ENCODE assay signal across 19 cellular contexts in genomic region chr17:48663134-48663924, GRCh38. TPM values are rescaled to one million over a fixed set of nuclear protein-coding genes. Genes with fewer than 3 reads are reported as not detected.
A peak's percentile ranks its signal among the peaks of the same experiment; 100 is the strongest.
DNase-seq lines count a peak whose midpoint lies in the region; ATAC-seq and TF ChIP-seq lines count a peak whose summit lies in the region.
"Had no signal": no experiment of that assay in that cellular context is flagged by ENCODE, and none has a peak within 500 bp of the region (broad histone marks: within the 10 kb centered on the region; RNA-seq: fewer than 3 reads in every experiment).

No MANE protein-coding gene starts in this region.

- H3K4me1 ChIP-seq in neuronal stem cell (ENCODE audit: control insufficient read depth in 2 of 2, insufficient read depth in 1 of 2, low read depth in 1 of 2, low read length in 2 of 2) (no peaks in the 10 kb centered on the region), lower lobe of right lung (no peaks in the 10 kb centered on the region)
- H3K4me1 ChIP-seq: ascending aorta, esophagus squamous epithelium, parathyroid adenoma had no signal

- no peak overlapping the region for H4K91ac ChIP-seq in neuronal stem cell (ENCODE audit: low read depth, low read length, poor library complexity)

- no CpG with 5 or more reads among the region's 8 CpGs for WGBS in neuronal stem cell (ENCODE audit: extremely low coverage in 2 of 2, insufficient read length in 2 of 2, insufficient replicate concordance in 1 of 2), 2 donors

- H3K4me3 Mint-ChIP-seq in activated T-helper 2 cell treated with anti-CD3 and anti-CD28 coated beads, Interferon-gamma antibody, Interleukin-2, Interleukin-4, amounts not matched to agents 10 μg/mL and 5 μg/mL and 100 μg/mL, durations not matched to agents 14 hours and 24 hours and 36 hours (ENCODE audit: low read depth) = no peak overlapping the region

- no peak overlapping the region for H3K4me2 ChIP-seq in neuronal stem cell (ENCODE audit: insufficient read depth, low read length, poor library complexity, severe bottlenecking)

- H3K14ac ChIP-seq in neuronal stem cell (ENCODE audit: low read length) = no peak overlapping the region

- no peak overlapping the region for H3K18ac ChIP-seq in neuronal stem cell (ENCODE audit: low read length)

- H3K36me3 ChIP-seq in neuronal stem cell (replicated peaks in 1 of 2; ENCODE audit: control insufficient read depth in 2 of 2, insufficient read depth in 2 of 2, low read length in 2 of 2) (no peaks in the 10 kb centered on the region), lower lobe of right lung (no peaks in the 10 kb centered on the region)
- H3K36me3 ChIP-seq: ascending aorta, esophagus squamous epithelium had no signal

- H3K27me3 Mint-ChIP-seq in activated T-helper 2 cell treated with anti-CD3 and anti-CD28 coated beads, Interferon-gamma antibody, Interleukin-2, Interleukin-4, amounts not matched to agents 10 μg/mL and 5 μg/mL and 100 μg/mL, durations not matched to agents 14 hours and 24 hours and 36 hours (ENCODE audit: low read depth) = peaks cover 22% of the 10 kb centered on the region

- H3K27ac ChIP-seq in 22Rv1 (no peak overlapping the region), neuronal stem cell (replicated peaks; ENCODE audit: low read length) (no peak overlapping the region), lower lobe of right lung (no peak overlapping the region)
- H3K27ac ChIP-seq: ascending aorta, esophagus squamous epithelium, parathyroid adenoma had no signal

- H2BK12ac ChIP-seq in neuronal stem cell (ENCODE audit: low read length) = no peak overlapping the region

- H4K8ac ChIP-seq in neuronal stem cell (ENCODE audit: low read depth, low read length) = no peak overlapping the region

- H3K4ac ChIP-seq in neuronal stem cell (ENCODE audit: low read length) = no peak overlapping the region

- no peak for DNase-seq in GM10266 (ENCODE audit: extremely low spot score)
- DNase-seq in OCI-M1 (lab: John Stamatoyannopoulos, UW) = peak; percentile 31
- DNase-seq in fibroblast of mammary gland (ENCODE audit: low read depth) = no peak
- DNase-seq in neuronal stem cell (ENCODE audit: low spot score) = no peak
- DNase-seq in activated T-helper 2 cell treated with anti-CD3 and anti-CD28 coated beads, Interferon-gamma antibody, Interleukin-2, Interleukin-4, amounts not matched to agents 10 μg/mL and 5 μg/mL and 100 μg/mL, durations not matched to agents 14 hours and 24 hours and 36 hours (ENCODE audit: low spot score) = no peak
- DNase-seq in lower lobe of right lung = no peak
- DNase-seq in germinal center (ENCODE audit: low spot score) = no peak
- DNase-seq: activated CD4-positive, CD25-positive, alpha-beta regulatory T cell treated with anti-CD3 and anti-CD28 coated beads, Interleukin-2, amount 50 U/mL, for 72 hours; activated naive CD4-positive, alpha-beta T cell treated with Interleukin-2 at 50 U/mL for 16 hours; esophagus squamous epithelium; NCI-H146; stimulated activated naive CD8-positive, alpha-beta T cell treated with anti-CD3 and anti-CD28 coated beads, Interleukin-15, Interleukin-2, amounts not matched to agents 100 U/mL and 50 U/mL, for 24 hours; T-helper 2 cell had no signal

- no peak for ATAC-seq in lower lobe of right lung
- ATAC-seq: stimulated activated naive CD8-positive, alpha-beta T cell treated with anti-CD3 and anti-CD28 coated beads, Interleukin-15, Interleukin-2, amounts not matched to agents 100 U/mL and 50 U/mL, for 24 hours had no signal

- no peak overlapping the region for H2BK15ac ChIP-seq in neuronal stem cell (ENCODE audit: low read length)

- H3K23ac ChIP-seq in neuronal stem cell (ENCODE audit: low read depth, low read length, poor library complexity) = no peak overlapping the region

- no peaks in the 10 kb centered on the region for H3K4me1 Mint-ChIP-seq in activated T-helper 2 cell treated with anti-CD3 and anti-CD28 coated beads, Interferon-gamma antibody, Interleukin-2, Interleukin-4, amounts not matched to agents 10 μg/mL and 5 μg/mL and 100 μg/mL, durations not matched to agents 14 hours and 24 hours and 36 hours (ENCODE audit: low read depth)

- H3K4me3 ChIP-seq in fibroblast of mammary gland (ENCODE audit: control insufficient read depth, low read depth, low read length) (no peak overlapping the region), neuronal stem cell (ENCODE audit: low read length in 2 of 2) (no peak overlapping the region), lower lobe of right lung (no peak overlapping the region)
- H3K4me3 ChIP-seq: ascending aorta, esophagus squamous epithelium had no signal

- H2BK5ac ChIP-seq in neuronal stem cell (ENCODE audit: low read length) = no peak overlapping the region

- no peak overlapping the region for H2AFZ ChIP-seq in neuronal stem cell (ENCODE audit: low read length)
- H2AFZ ChIP-seq: parathyroid adenoma had no signal

- H3K79me1 ChIP-seq in neuronal stem cell (ENCODE audit: low read depth, low read length) = peaks cover 2% of the 10 kb centered on the region

- no peak overlapping the region for H2BK120ac ChIP-seq in neuronal stem cell (ENCODE audit: low read depth, low read length)

- no peaks in the 10 kb centered on the region for H3K36me3 Mint-ChIP-seq in activated T-helper 2 cell treated with anti-CD3 and anti-CD28 coated beads, Interferon-gamma antibody, Interleukin-2, Interleukin-4, amounts not matched to agents 10 μg/mL and 5 μg/mL and 100 μg/mL, durations not matched to agents 14 hours and 24 hours and 36 hours (ENCODE audit: low read depth)

- no peak overlapping the region for H3K27ac Mint-ChIP-seq in activated T-helper 2 cell treated with anti-CD3 and anti-CD28 coated beads, Interferon-gamma antibody, Interleukin-2, Interleukin-4, amounts not matched to agents 10 μg/mL and 5 μg/mL and 100 μg/mL, durations not matched to agents 14 hours and 24 hours and 36 hours

- intact Hi-C loops in activated T-helper 2 cell treated with anti-CD3 and anti-CD28 coated beads, Interferon-gamma antibody, Interleukin-2, Interleukin-4, amounts not matched to agents 10 μg/mL and 5 μg/mL and 100 μg/mL, durations not matched to agents 14 hours and 24 hours and 36 hours (cut with micrococcal nuclease) = no loop called here
- intact Hi-C loops in lower lobe of right lung (cut with DNase I) = no loop called here

- H3K9me3 Mint-ChIP-seq in activated T-helper 2 cell treated with anti-CD3 and anti-CD28 coated beads, Interferon-gamma antibody, Interleukin-2, Interleukin-4, amounts not matched to agents 10 μg/mL and 5 μg/mL and 100 μg/mL, durations not matched to agents 14 hours and 24 hours and 36 hours = no peaks in the 10 kb centered on the region

- H3K9me3 ChIP-seq in neuronal stem cell (replicated peaks in 1 of 2; ENCODE audit: control insufficient read depth in 2 of 2, insufficient read depth in 1 of 2, low read depth in 1 of 2, low read length in 2 of 2) (no peaks in the 10 kb centered on the region), lower lobe of right lung (no peaks in the 10 kb centered on the region)
- H3K9me3 ChIP-seq: ascending aorta, esophagus squamous epithelium had no signal

- peaks cover 0 to 14% (median 1%) of the 10 kb centered on the region in 3 experiments for H3K27me3 ChIP-seq in neuronal stem cell (ENCODE audit: control insufficient read depth in 3 of 3, insufficient read depth in 3 of 3, low read depth in 1 of 3, low read length in 3 of 3)
- H3K27me3 ChIP-seq in lower lobe of right lung (ENCODE audit: low read depth) = peaks cover 27% of the 10 kb centered on the region

- no peak overlapping the region for H2AK5ac ChIP-seq in neuronal stem cell (ENCODE audit: low read depth, low read length)

- TF ChIP-seq CTCF in 22Rv1 (IDR thresholded peaks at IDR 0.05) (peak; percentile 39), GM10266 (IDR thresholded peaks at IDR 0.05; ENCODE audit: control insufficient read depth, insufficient read depth, low read depth, missing control alignments) (peak; percentile 3), fibroblast of mammary gland (conservative IDR thresholded peaks at IDR 0.05; ENCODE audit: control insufficient read depth, insufficient read depth, low read depth, low read length) (peak; percentile 14), lower lobe of right lung (IDR thresholded peaks at IDR 0.05) (no peak)

- no peak overlapping the region for H3K9ac ChIP-seq in neuronal stem cell (ENCODE audit: low read depth, low read length, poor library complexity)
- H3K9ac ChIP-seq: parathyroid adenoma had no signal

RNA-seq across cellular contexts. Expression of gene HOXB9, which starts 37.2 kb away (rescaled TPM):
- polyA plus RNA-seq in neuronal stem cell (2013, experiment 1 of 2) = not detected
- polyA plus RNA-seq in neuronal stem cell (2013, experiment 2 of 2) = not detected
- total RNA-seq in activated T-helper 2 cell treated with anti-CD3 and anti-CD28 coated beads, Interferon-gamma antibody, Interleukin-2, Interleukin-4, amounts not matched to agents 10 μg/mL and 5 μg/mL and 100 μg/mL, durations not matched to agents 14 hours and 24 hours and 36 hours = 0.16 TPM in 2 replicates
- not detected for total RNA-seq in lower lobe of right lung
- total RNA-seq: ascending aorta, esophagus squamous epithelium had no signal

RNA-seq across cellular contexts. Expression of gene HOXB8, which starts 48.2 kb away (rescaled TPM):
- polyA plus RNA-seq in neuronal stem cell (2013, experiment 1 of 2) = not detected
- polyA plus RNA-seq in neuronal stem cell (2013, experiment 2 of 2) = not detected
- not detected in 2 replicates for total RNA-seq in activated T-helper 2 cell treated with anti-CD3 and anti-CD28 coated beads, Interferon-gamma antibody, Interleukin-2, Interleukin-4, amounts not matched to agents 10 μg/mL and 5 μg/mL and 100 μg/mL, durations not matched to agents 14 hours and 24 hours and 36 hours
- 0.21 TPM for total RNA-seq in lower lobe of right lung
- total RNA-seq: ascending aorta, esophagus squamous epithelium, mucosa of gallbladder had no signal

RNA-seq across cellular contexts. Expression of gene HOXB7, which starts 52.5 kb away (rescaled TPM):
- not detected for polyA plus RNA-seq in neuronal stem cell (2013, experiment 1 of 2)
- polyA plus RNA-seq in neuronal stem cell (2013, experiment 2 of 2) = not detected
- 0.39 and 0.64 TPM in 2 replicates for total RNA-seq in activated T-helper 2 cell treated with anti-CD3 and anti-CD28 coated beads, Interferon-gamma antibody, Interleukin-2, Interleukin-4, amounts not matched to agents 10 μg/mL and 5 μg/mL and 100 μg/mL, durations not matched to agents 14 hours and 24 hours and 36 hours
- total RNA-seq in lower lobe of right lung = 2.4 TPM

RNA-seq across cellular contexts. Expression of gene HOXB6, which starts 58.5 kb away (rescaled TPM):
- not detected for polyA plus RNA-seq in neuronal stem cell (2013, experiment 1 of 2)
- polyA plus RNA-seq in neuronal stem cell (2013, experiment 2 of 2) = not detected
- total RNA-seq in activated T-helper 2 cell treated with anti-CD3 and anti-CD28 coated beads, Interferon-gamma antibody, Interleukin-2, Interleukin-4, amounts not matched to agents 10 μg/mL and 5 μg/mL and 100 μg/mL, durations not matched to agents 14 hours and 24 hours and 36 hours = 0.52 and 0.62 TPM in 2 replicates
- 4.4 TPM for total RNA-seq in lower lobe of right lung

RNA-seq across cellular contexts. Expression of gene PRAC1, which starts 59.0 kb away (rescaled TPM):
- polyA plus RNA-seq in neuronal stem cell (2013, experiment 1 of 2) = not detected
- polyA plus RNA-seq in neuronal stem cell (2013, experiment 2 of 2) = not detected
- not detected in 2 replicates for total RNA-seq in activated T-helper 2 cell treated with anti-CD3 and anti-CD28 coated beads, Interferon-gamma antibody, Interleukin-2, Interleukin-4, amounts not matched to agents 10 μg/mL and 5 μg/mL and 100 μg/mL, durations not matched to agents 14 hours and 24 hours and 36 hours
- total RNA-seq in lower lobe of right lung = not detected
- total RNA-seq: ascending aorta, dermis microvascular lymphatic vessel endothelial cell, esophagus squamous epithelium, mucosa of gallbladder, ureter had no signal
